21 cellular contexts compared by ENCODE assay signal in the genomic region with DNA sequence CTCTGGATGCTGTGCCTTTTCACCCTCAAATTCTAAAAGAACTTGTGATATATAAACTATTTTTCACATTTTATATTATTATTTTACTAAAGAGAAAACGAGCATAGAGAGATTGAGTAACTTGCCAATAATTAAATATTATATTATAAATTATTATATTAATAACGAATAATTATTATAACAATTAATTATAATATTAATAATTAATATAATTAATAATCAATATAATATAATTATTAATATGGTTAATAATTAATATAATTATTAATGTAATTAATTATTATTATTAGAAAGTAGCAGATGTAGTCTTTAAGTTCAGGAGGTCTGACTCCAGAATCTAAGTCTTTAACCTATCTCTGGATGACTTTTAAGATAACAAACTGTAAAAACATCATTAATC. TPM values are rescaled to one million over a fixed set of nuclear protein-coding genes. Genes with fewer than 3 reads are reported as not detected.
DNase-seq lines count a peak whose midpoint lies in the region; ATAC-seq, FAIRE-seq and TF ChIP-seq lines count a peak whose summit lies in the region.
"Had no signal": no experiment of that assay in that cellular context is flagged by ENCODE, and none has a peak within 500 bp of the region (broad histone marks: within the 10 kb centered on the region; RNA-seq: fewer than 3 reads in every experiment).

No MANE protein-coding gene starts in this region.

- DNase-seq in K562 (ENCODE audit: extremely low read depth in 1 of 4, low spot score in 3 of 4) (no peak), kidney (no peak), GM12892 (ENCODE audit: insufficient read length) (no peak), left lobe of liver (ENCODE audit: low spot score) (no peak)
- no peak for DNase-seq in activated T-cell treated with anti-CD3 and anti-CD28 coated beads, Interleukin-2, amount 50 U/mL, for 72 hours
- DNase-seq: AML-193; Calu3; CD4-positive, alpha-beta T cell; DMS79 treated with DMSO at 0.1 percent for 48 hours; H7; HFFc6; KG1 had no signal

- H3K9ac ChIP-seq in K562 (ENCODE audit: insufficient read depth in 1 of 2, low read depth in 2 of 2, low read length in 2 of 2) (no peak overlapping the region), kidney (ENCODE audit: low read length in 2 of 2) (no peak overlapping the region)

- no peaks in the 10 kb centered on the region for H3K27me3 Mint-ChIP-seq in activated T-cell treated with anti-CD3 and anti-CD28 coated beads, Interleukin-2, amount 50 U/mL, for 72 hours (ENCODE audit: low read depth)

- TF ChIP-seq RAD21 in K562 (CRISPR knock-in tag; conservative IDR thresholded peaks at IDR 0.05 in 1 of 2, IDR thresholded peaks at IDR 0.05 in 1 of 2), result no peak

- peaks cover 24% of the 10 kb centered on the region for H3K4me1 Mint-ChIP-seq in activated T-cell treated with anti-CD3 and anti-CD28 coated beads, Interleukin-2, amount 50 U/mL, for 72 hours (ENCODE audit: low read depth)
- H3K4me1 Mint-ChIP-seq: GM23338 had no signal

- H3K9me3 ChIP-seq in K562 (replicated peaks; ENCODE audit: control insufficient read depth, insufficient read depth, low read depth, low read length) (no peaks in the 10 kb centered on the region), kidney (ENCODE audit: control insufficient read depth in 1 of 2, low read length in 2 of 2) (no peaks in the 10 kb centered on the region)
- H3K9me3 ChIP-seq: A549 had no signal

- H3K4me2 ChIP-seq in K562 (ENCODE audit: insufficient read depth, low read length), result no peak overlapping the region
- H3K4me2 ChIP-seq: A549, GM23338 had no signal

- TF ChIP-seq EP300 in K562 (IDR thresholded peaks at IDR 0.05; ENCODE audit: low read length), result no peak

- TF ChIP-seq POLR2A in K562 (conservative IDR thresholded peaks at IDR 0.05), result no peak
- no peak for TF ChIP-seq POLR2A in GM12892 (IDR thresholded peaks at IDR 0.05; ENCODE audit: low read depth, low read length)

- H3K27ac Mint-ChIP-seq in activated T-cell treated with anti-CD3 and anti-CD28 coated beads, Interleukin-2, amount 50 U/mL, for 72 hours, result no peak overlapping the region
- H3K27ac Mint-ChIP-seq: CD4-positive, alpha-beta T cell; GM23338; HFFc6 had no signal

- POLR2A ChIA-PET in K562 (lab: Yijun Ruan, JAX), result interaction anchor here (0.5 kb wide), 1 partner anchor 91 kb away, joined by 3 read pairs; no protein-coding TSS in a partner anchor

- H3K27ac ChIP-seq in K562 (ENCODE audit: extremely low read depth, low read depth, low read length), result no peak overlapping the region
- H3K27ac ChIP-seq in kidney (ENCODE audit: low read depth in 2 of 2, low read length in 2 of 2), result no peak overlapping the region
- H3K27ac ChIP-seq: A549, C4-2B had no signal

- TF ChIP-seq CTCF in K562 (IDR thresholded peaks at IDR 0.05 in 2 of 3, conservative IDR thresholded peaks at IDR 0.05 in 1 of 3; ENCODE audit: insufficient read depth in 2 of 3, low read depth in 1 of 3, low read length in 3 of 3) (no peak), kidney (IDR thresholded peaks at IDR 0.05; ENCODE audit: borderline replicate concordance, extremely low read depth, insufficient read depth) (no peak)

- 0 out of 2 replicates have a peak overlapping the region, but pooled peaks have one; percentile 68 for H2AFZ ChIP-seq in K562 (ENCODE audit: low read depth, low read length)
- H2AFZ ChIP-seq: GM23338 had no signal

- in situ Hi-C loops in K562 (cut with MboI), result no loop called here

- no peaks in the 10 kb centered on the region for H3K36me3 Mint-ChIP-seq in activated T-cell treated with anti-CD3 and anti-CD28 coated beads, Interleukin-2, amount 50 U/mL, for 72 hours (ENCODE audit: insufficient read depth in 2 of 2)

- H3K9me1 ChIP-seq in K562 (ENCODE audit: control insufficient read depth, insufficient read depth, low read length), result no peaks in the 10 kb centered on the region

- intact Hi-C loops in K562 (cut with micrococcal nuclease) (no loop called here), kidney (cut with DNase I) (no loop called here)

- no peaks in the 10 kb centered on the region for H4K20me1 ChIP-seq in K562 (replicated peaks; ENCODE audit: control insufficient read depth, insufficient read depth, low read length)

- no peak overlapping the region for H3K4me3 ChIP-seq in K562
- no peak overlapping the region for H3K4me3 ChIP-seq in kidney (ENCODE audit: low read length in 2 of 2)
- H3K4me3 ChIP-seq: A549, GM12878, GM23338 had no signal

- H3K27me3 ChIP-seq in K562 (ENCODE audit: control insufficient read depth in 2 of 2, insufficient read depth in 2 of 2, low read length in 2 of 2), result peaks cover 15 to 20% of the 10 kb centered on the region in 2 experiments

- H3K4me1 ChIP-seq in K562 (replicated peaks in 1 of 2; ENCODE audit: control insufficient read depth in 2 of 2, insufficient read depth in 2 of 2, low read length in 2 of 2), result no peaks in the 10 kb centered on the region; a peak in 1 of 5 replicates
- H3K4me1 ChIP-seq in kidney (ENCODE audit: control insufficient read depth in 1 of 2, insufficient read depth in 1 of 2, low read depth in 1 of 2, low read length in 2 of 2), result no peaks in the 10 kb centered on the region
- H3K4me1 ChIP-seq: A549 had no signal

- peak; percentile 98 for FAIRE-seq in G401.6 (lab: Jason Lieb, UNC)
- no peak for FAIRE-seq in K562 (lab: Jason Lieb, UNC)
- peak; percentile 97 for FAIRE-seq in kidney (lab: Jason Lieb, UNC)
- FAIRE-seq in GM12892 (lab: Jason Lieb, UNC), result no peak
- FAIRE-seq: A549, GM12878, HepG2 had no signal

- no peaks in the 10 kb centered on the region for H3K36me3 ChIP-seq in K562 (ENCODE audit: control insufficient read depth, insufficient read depth, low read length)
- no peaks in the 10 kb centered on the region for H3K36me3 ChIP-seq in kidney (ENCODE audit: control insufficient read depth in 1 of 2, insufficient read depth in 2 of 2, low read length in 2 of 2)

- ATAC-seq in K562 (no peak), left lobe of liver (no peak), HG03108 (IDR thresholded peaks at IDR 0.05; ENCODE audit: unreplicated experiment) (no peak)
- no peak for ATAC-seq in activated T-cell treated with anti-CD3 and anti-CD28 coated beads, Interleukin-2, amount 50 U/mL, for 72 hours (replicated peaks in 1 of 2)
- ATAC-seq: HepG2 had no signal

- H3K4me3 Mint-ChIP-seq in activated T-cell treated with anti-CD3 and anti-CD28 coated beads, Interleukin-2, amount 50 U/mL, for 72 hours, result no peak overlapping the region
- H3K4me3 Mint-ChIP-seq: CD4-positive, alpha-beta T cell; GM23338; HFFc6; IgD-negative memory B cell had no signal

- 5% methylated on average over 2 of the region's 2 CpGs for WGBS in K562 (ENCODE audit: insufficient coverage, low coverage, missing lambda C conversion rate)

- no peaks in the 10 kb centered on the region for H3K9me3 Mint-ChIP-seq in activated T-cell treated with anti-CD3 and anti-CD28 coated beads, Interleukin-2, amount 50 U/mL, for 72 hours
- H3K9me3 Mint-ChIP-seq: CD4-positive, alpha-beta T cell; GM23338; HFFc6 had no signal

- CTCF ChIA-PET in K562 (lab: Yijun Ruan, JAX; ENCODE audit: low intra/inter-chr PET ratio), result interaction anchor here (1.0 kb wide), 1 partner anchor 109 kb away, joined by 3 read pairs; no protein-coding TSS in a partner anchor

- no TSS peak for BruUV-seq in K562 (replicated peaks; lab: Mats Ljungman, UMichigan)

- H3K79me2 ChIP-seq in K562 (ENCODE audit: control insufficient read depth, insufficient read depth, low read length), result no peaks in the 10 kb centered on the region

TF ChIP-seq in K562, 482 proteins besides CTCF, POLR2A, EP300 and RAD21:
- no peak for TF ChIP-seq CBFA2T3 (IDR thresholded peaks at IDR 0.05)
- peak; percentile 38 for TF ChIP-seq DACH1 (IDR thresholded peaks at IDR 0.05; ENCODE audit: partially characterized antibody)
- TF ChIP-seq, protein P1, sequence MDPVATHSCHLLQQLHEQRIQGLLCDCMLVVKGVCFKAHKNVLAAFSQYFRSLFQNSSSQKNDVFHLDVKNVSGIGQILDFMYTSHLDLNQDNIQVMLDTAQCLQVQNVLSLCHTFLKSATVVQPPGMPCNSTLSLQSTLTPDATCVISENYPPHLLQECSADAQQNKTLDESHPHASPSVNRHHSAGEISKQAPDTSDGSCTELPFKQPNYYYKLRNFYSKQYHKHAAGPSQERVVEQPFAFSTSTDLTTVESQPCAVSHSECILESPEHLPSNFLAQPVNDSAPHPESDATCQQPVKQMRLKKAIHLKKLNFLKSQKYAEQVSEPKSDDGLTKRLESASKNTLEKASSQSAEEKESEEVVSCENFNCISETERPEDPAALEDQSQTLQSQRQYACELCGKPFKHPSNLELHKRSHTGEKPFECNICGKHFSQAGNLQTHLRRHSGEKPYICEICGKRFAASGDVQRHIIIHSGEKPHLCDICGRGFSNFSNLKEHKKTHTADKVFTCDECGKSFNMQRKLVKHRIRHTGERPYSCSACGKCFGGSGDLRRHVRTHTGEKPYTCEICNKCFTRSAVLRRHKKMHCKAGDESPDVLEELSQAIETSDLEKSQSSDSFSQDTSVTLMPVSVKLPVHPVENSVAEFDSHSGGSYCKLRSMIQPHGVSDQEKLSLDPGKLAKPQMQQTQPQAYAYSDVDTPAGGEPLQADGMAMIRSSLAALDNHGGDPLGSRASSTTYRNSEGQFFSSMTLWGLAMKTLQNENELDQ (CRISPR knock-in tag; IDR thresholded peaks at IDR 0.05; ENCODE audit: borderline replicate concordance), result no peak

RNA-seq across cellular contexts. Expression of gene OR2Y1, which starts 20.1 kb away (rescaled TPM):
- total RNA-seq in K562 (2011; cell fraction: chromatin; rRNA removed; ENCODE audit: low replicate concordance), result not detected in 2 replicates
- not detected in 2 replicates for total RNA-seq in K562 (2011; cell fraction: nucleolus; rRNA removed)
- not detected in 2 replicates for total RNA-seq in K562 (2011; cell fraction: nucleoplasm; rRNA removed)
- total RNA-seq in K562 (2014; rRNA removed), result not detected in 2 replicates
- total RNA-seq in K562 (2014; rRNA removed; fragmentation: Illumina TruSeq; extraction: Trizol), result not detected in 2 replicates
- total RNA-seq in K562 (2015; rRNA removed; fragmentation: Illumina TruSeq; extraction: Trizol), result not detected in 2 replicates
- total RNA-seq in K562 (2021), result not detected in 2 replicates
- polyA plus RNA-seq in K562 (2011; rRNA removed), result not detected in 2 replicates
- not detected in 2 replicates for polyA plus RNA-seq in K562 (2011; cell fraction: cytosol; rRNA removed)
- not detected in 2 replicates for polyA plus RNA-seq in K562 (2011; cell fraction: nucleus; rRNA removed)
- not detected in 2 replicates for polyA plus RNA-seq in K562 (2012)
- not detected in 2 replicates for polyA plus RNA-seq in K562 (2014; fragmentation: Illumina TruSeq; extraction: Trizol)
- not detected for polyA plus RNA-seq in K562 (2014; fragmentation: Nextera tagmentation; extraction: Ambion mirVana)
- polyA plus RNA-seq in K562 (2014; rRNA removed), result not detected in 2 replicates
- polyA minus RNA-seq in K562 (2011; rRNA and poly(A)+ RNA removed), result not detected in 2 replicates
- polyA minus RNA-seq in K562 (2011; cell fraction: cytosol; rRNA and poly(A)+ RNA removed), result not detected in 2 replicates
- polyA minus RNA-seq in K562 (2011; cell fraction: nucleus; rRNA and poly(A)+ RNA removed), result not detected in 2 replicates
- not detected for total RNA-seq in kidney
- polyA plus RNA-seq in kidney (ENCODE audit: insufficient read depth, low read depth, low replicate concordance), result not detected
- polyA plus RNA-seq in GM12892 (2012; ENCODE audit: missing spikeins), result not detected
- total RNA-seq in left lobe of liver, result not detected
- not detected for total RNA-seq in activated T-cell treated with anti-CD3 and anti-CD28 coated beads, Interleukin-2, amount 50 U/mL, for 72 hours
- total RNA-seq: Calu3; CD4-positive, alpha-beta T cell; GM12878; GM23338; H7; HepG2; HFFc6 had no signal
- polyA plus RNA-seq: A549, BJ, GM12878, GM23338, HepG2, IgD-negative memory B cell had no signal
